ENCODE assay signal across 12 cellular contexts in genomic region chr12:89212339-89212771, GRCh38.
DNase-seq lines count a peak whose midpoint lies in the region; ATAC-seq and TF ChIP-seq lines count a peak whose summit lies in the region.
"Had no signal": no experiment of that assay in that cellular context is flagged by ENCODE, and none has a peak within 500 bp of the region (broad histone marks: within the 10 kb centered on the region; RNA-seq: fewer than 3 reads in every experiment).

No MANE protein-coding gene starts in this region.

- H3K9me3 Mint-ChIP-seq in chondrocyte (ENCODE audit: low read depth) (no peaks in the 10 kb centered on the region), T-cell (no peaks in the 10 kb centered on the region)
- H3K9me3 Mint-ChIP-seq in activated naive CD4-positive, alpha-beta T cell treated with anti-CD3 and anti-CD28 coated beads, Interleukin-2, amount 50 U/mL, for 72 hours = no peaks in the 10 kb centered on the region

- H3K27me3 Mint-ChIP-seq in chondrocyte (ENCODE audit: low read depth) (no peaks in the 10 kb centered on the region), T-cell (peaks cover 0 to 4% of the 10 kb centered on the region in 2 donors)

- H3K4me3 Mint-ChIP-seq in chondrocyte (ENCODE audit: unreplicated experiment) (no peak overlapping the region), T-cell (no peak overlapping the region)

- H3K9ac ChIP-seq in liver (ENCODE audit: low read depth in 1 of 2, low read length in 2 of 2) = no peak overlapping the region

- intact Hi-C loops in thyroid gland (cut with DNase I) = no loop called here

- POLR2A ChIA-PET in T-cell (lab: Charles Lee) = interaction anchor here in 1 of 2 donors (0.6 kb wide), 1 partner anchor 763 kb away, joined by 4 read pairs; no protein-coding TSS in a partner anchor

- H3K36me3 ChIP-seq in liver (ENCODE audit: control insufficient read depth in 4 of 4, insufficient read depth in 3 of 4, low read depth in 1 of 4, low read length in 3 of 4) (no peaks in the 10 kb centered on the region), thyroid gland (no peaks in the 10 kb centered on the region)
- H3K36me3 ChIP-seq: suprapubic skin had no signal

- no peak overlapping the region for H3K4me3 ChIP-seq in liver (ENCODE audit: low read depth in 1 of 3, low read length in 3 of 3)
- H3K4me3 ChIP-seq in thyroid gland (replicated peaks in 1 of 3) = no peak overlapping the region
- H3K4me3 ChIP-seq: suprapubic skin had no signal

- DNase-seq in NOMO-1 treated with DMSO at 0.1 percent for 48 hours (lab: John Stamatoyannopoulos, UW; ENCODE audit: unreplicated experiment) (peak; percentile 8), NOMO-1 treated with dmso at 0.1 percent for 144 hours (lab: John Stamatoyannopoulos, UW; ENCODE audit: unreplicated experiment) (no peak), chondrocyte (ENCODE audit: low spot score) (no peak), thyroid gland (peak; percentile 31 to 34), T-cell (no peak)
- DNase-seq in activated naive CD4-positive, alpha-beta T cell treated with anti-CD3 and anti-CD28 coated beads, Interleukin-2, amount 50 U/mL, for 72 hours (ENCODE audit: low spot score in 2 of 2) = no peak
- DNase-seq: EL had no signal

- ATAC-seq in HG03135 (IDR thresholded peaks at IDR 0.05; ENCODE audit: unreplicated experiment) = no peak
- no peak for ATAC-seq in T-cell (replicated peaks in 1 of 4)
- ATAC-seq in activated naive CD4-positive, alpha-beta T cell treated with anti-CD3 and anti-CD28 coated beads, Interleukin-2, amount 50 U/mL, for 72 hours = no peak
- ATAC-seq: Panc1 had no signal

- H3K27ac ChIP-seq in liver (ENCODE audit: low read depth in 1 of 2, low read length in 2 of 2) (peak overlapping the region; percentile 16 to 55), thyroid gland (peak overlapping the region; percentile 9 to 56 (median 55))
- H3K27ac ChIP-seq: HL-60 had no signal

- H3K27ac Mint-ChIP-seq in chondrocyte (ENCODE audit: unreplicated experiment) = peak overlapping the region; percentile 58
- no peak overlapping the region for H3K27ac Mint-ChIP-seq in T-cell
- no peak overlapping the region for H3K27ac Mint-ChIP-seq in activated naive CD4-positive, alpha-beta T cell treated with anti-CD3 and anti-CD28 coated beads, Interleukin-2, amount 50 U/mL, for 72 hours

- H3K4me1 Mint-ChIP-seq in chondrocyte (ENCODE audit: low read depth) (peaks cover 34% of the 10 kb centered on the region), T-cell (peaks cover 11 to 14% (median 12%) of the 10 kb centered on the region in 3 donors)

- CTCF ChIA-PET in T-cell (lab: Charles Lee) = no interaction called here

- H3K36me3 Mint-ChIP-seq in chondrocyte (ENCODE audit: low read depth) (no peaks in the 10 kb centered on the region), T-cell (no peaks in the 10 kb centered on the region)
- H3K36me3 Mint-ChIP-seq in activated naive CD4-positive, alpha-beta T cell treated with anti-CD3 and anti-CD28 coated beads, Interleukin-2, amount 50 U/mL, for 72 hours = peaks cover 5 to 8% of the 10 kb centered on the region in 2 donors

- TF ChIP-seq RAD21 in liver (IDR thresholded peaks at IDR 0.05) = peak; percentile 26 to 37

- H3K27me3 ChIP-seq in liver (ENCODE audit: control insufficient read depth in 4 of 4, insufficient read depth in 4 of 4, low read length in 3 of 4) (no peaks in the 10 kb centered on the region), thyroid gland (no peaks in the 10 kb centered on the region)
- H3K27me3 ChIP-seq: suprapubic skin had no signal

- H3K4me1 ChIP-seq in liver (ENCODE audit: control insufficient read depth in 4 of 4, insufficient read depth in 4 of 4, low read length in 3 of 4) = peaks cover 1 to 20% (median 19%) of the 10 kb centered on the region in 4 donors
- H3K4me1 ChIP-seq in thyroid gland = peaks cover 20 to 28% of the 10 kb centered on the region in 2 donors

- TF ChIP-seq POLR2A in thyroid gland (IDR thresholded peaks at IDR 0.05) = no peak

- TF ChIP-seq CTCF in chondrocyte (IDR thresholded peaks at IDR 0.05) (no peak), liver (IDR thresholded peaks at IDR 0.05; ENCODE audit: low read depth, low read length, missing input control) (no peak), thyroid gland (IDR thresholded peaks at IDR 0.05) (no peak)

- WGBS in liver = 20% methylated on average over 3 of the region's 3 CpGs
- WGBS in thyroid gland, 2 donors = 34 to 35% methylated on average over 3 of the region's 3 CpGs

- H3K9me3 ChIP-seq in liver (ENCODE audit: control insufficient read depth in 4 of 4, low read length in 3 of 4) (no peaks in the 10 kb centered on the region), thyroid gland (no peaks in the 10 kb centered on the region)
- H3K9me3 ChIP-seq: suprapubic skin had no signal

TF ChIP-seq in liver, 16 proteins besides CTCF, POLR2A, EP300 and RAD21:
- TF ChIP-seq SP1 (IDR thresholded peaks at IDR 0.05) = peak; percentile 35
- peak in 1 of 2 donors; percentile 14 for TF ChIP-seq RXRA (IDR thresholded peaks at IDR 0.05)
- TF ChIP-seq HNF4A (conservative IDR thresholded peaks at IDR 0.05) = no peak
- TF ChIP-seq ATF3 (IDR thresholded peaks at IDR 0.05) = no peak
- peak; percentile 13 for TF ChIP-seq NR2F2 (IDR thresholded peaks at IDR 0.05)
- no peak for TF ChIP-seq REST (IDR thresholded peaks at IDR 0.05)
- TF ChIP-seq JUND (IDR thresholded peaks at IDR 0.05) = no peak
- TF ChIP-seq HNF4G (IDR thresholded peaks at IDR 0.05) = no peak
- TF ChIP-seq FOXA2 (IDR thresholded peaks at IDR 0.05) = no peak

Comparison
In these comparisons a context has a peak if more than half of its experiments do, and no peak if none do; other contexts are left out.
1. DNase-seq: peak in NOMO-1 treated with DMSO at 0.1 percent for 48 hours (single experiment) and thyroid gland (2 of 2); none in NOMO-1 treated with dmso at 0.1 percent for 144 hours (single experiment), chondrocyte (single experiment), T-cell (0 of 34) and activated naive CD4-positive, alpha-beta T cell treated with anti-CD3 and anti-CD28 coated beads, Interleukin-2, amount 50 U/mL, for 72 hours (0 of 2).